8 cellular contexts compared by ENCODE assay signal in genomic region chr2:239268082-239268481, GRCh38.
DNase-seq lines count a peak whose midpoint lies in the region; ATAC-seq and TF ChIP-seq lines count a peak whose summit lies in the region.

No MANE protein-coding gene starts in this region.

- H3K27me3 Mint-ChIP-seq in activated T-cell treated with anti-CD3 and anti-CD28 coated beads, Interleukin-2, amount 50 U/mL, for 72 hours (ENCODE audit: low read depth): peaks cover 31% of the 10 kb centered on the region

- intact Hi-C loops in upper lobe of right lung (cut with DNase I): no loop called here

- TF ChIP-seq CTCF in coronary artery (IDR thresholded peaks at IDR 0.05) (no peak), upper lobe of right lung (IDR thresholded peaks at IDR 0.05) (no peak)

- DNase-seq in activated T-cell treated with anti-CD3 and anti-CD28 coated beads, Interleukin-2, amount 50 U/mL, for 72 hours: no peak
- DNase-seq in activated T-cell treated with anti-CD3 and anti-CD28 coated beads, Interleukin-2, amount 50 U/mL, for 48 hours: no peak
- DNase-seq in coronary artery (ENCODE audit: low spot score) (peak; percentile 74), upper lobe of right lung (peak; percentile 78), cerebellar nuclear complex (lab: John Stamatoyannopoulos, UW) (no peak)
- DNase-seq in activated CD4-positive, CD25-positive, alpha-beta regulatory T cell (lab: John Stamatoyannopoulos, UW): no peak

- H3K4me3 ChIP-seq in coronary artery: peak overlapping the region; percentile 52
- peak overlapping the region; percentile 31 to 53 for H3K4me3 ChIP-seq in mucosa of rectum (ENCODE audit: low read length in 2 of 2)
- H3K4me3 ChIP-seq in upper lobe of right lung: no peak overlapping the region

- H3K4me1 Mint-ChIP-seq in activated T-cell treated with anti-CD3 and anti-CD28 coated beads, Interleukin-2, amount 50 U/mL, for 72 hours (ENCODE audit: low read depth): peaks cover 89% of the 10 kb centered on the region

- H3K27ac ChIP-seq in coronary artery (peak overlapping the region; percentile 75 to 80), mucosa of rectum (ENCODE audit: low read depth in 2 of 2, low read length in 2 of 2) (peak overlapping the region; percentile 87 to 89), upper lobe of right lung (peak overlapping the region; percentile 86)

- no peaks in the 10 kb centered on the region for H3K9me3 Mint-ChIP-seq in activated T-cell treated with anti-CD3 and anti-CD28 coated beads, Interleukin-2, amount 50 U/mL, for 72 hours

- H3K27ac Mint-ChIP-seq in activated T-cell treated with anti-CD3 and anti-CD28 coated beads, Interleukin-2, amount 50 U/mL, for 72 hours: peak overlapping the region; percentile 22

- H3K9ac ChIP-seq in mucosa of rectum (ENCODE audit: low read depth in 1 of 2, low read length in 2 of 2): peak overlapping the region; percentile 48 to 63

- peaks cover 57 to 60% of the 10 kb centered on the region in 2 donors for H3K4me1 ChIP-seq in mucosa of rectum (ENCODE audit: control insufficient read depth in 2 of 2, insufficient read depth in 2 of 2, low read length in 2 of 2)
- H3K4me1 ChIP-seq in upper lobe of right lung: peaks cover 54% of the 10 kb centered on the region

- H3K9me3 ChIP-seq in mucosa of rectum (ENCODE audit: control insufficient read depth in 2 of 2, low read length in 2 of 2) (no peaks in the 10 kb centered on the region), upper lobe of right lung (no peaks in the 10 kb centered on the region)

- no peak for ATAC-seq in activated T-cell treated with anti-CD3 and anti-CD28 coated beads, Interleukin-2, amount 50 U/mL, for 72 hours (replicated peaks in 1 of 2)
- peak; percentile 57 for ATAC-seq in upper lobe of right lung
- no peak for ATAC-seq in HG02798 (IDR thresholded peaks at IDR 0.05; ENCODE audit: poor library complexity, unreplicated experiment)

- no peaks in the 10 kb centered on the region for H3K36me3 ChIP-seq in mucosa of rectum (ENCODE audit: control insufficient read depth in 2 of 2, insufficient read depth in 2 of 2, low read length in 2 of 2)
- no peaks in the 10 kb centered on the region for H3K36me3 ChIP-seq in upper lobe of right lung

- H3K27me3 ChIP-seq in mucosa of rectum (ENCODE audit: control insufficient read depth in 2 of 2, insufficient read depth in 2 of 2, low read length in 2 of 2) (no peaks in the 10 kb centered on the region), upper lobe of right lung (no peaks in the 10 kb centered on the region)

- H3K36me3 Mint-ChIP-seq in activated T-cell treated with anti-CD3 and anti-CD28 coated beads, Interleukin-2, amount 50 U/mL, for 72 hours (ENCODE audit: insufficient read depth in 2 of 2): peaks cover 4 to 6% of the 10 kb centered on the region in 2 donors

- H3K4me3 Mint-ChIP-seq in activated T-cell treated with anti-CD3 and anti-CD28 coated beads, Interleukin-2, amount 50 U/mL, for 72 hours: peak overlapping the region; percentile 93 to 96

Comparison
In these comparisons a context has a peak if more than half of its experiments do, and no peak if none do; other contexts are left out.
1. DNase-seq: peak in coronary artery (single experiment) and upper lobe of right lung (single experiment); none in activated T-cell treated with anti-CD3 and anti-CD28 coated beads, Interleukin-2, amount 50 U/mL, for 72 hours (0 of 2), activated T-cell treated with anti-CD3 and anti-CD28 coated beads, Interleukin-2, amount 50 U/mL, for 48 hours (0 of 2), cerebellar nuclear complex (0 of 2) and activated CD4-positive, CD25-positive, alpha-beta regulatory T cell (0 of 4).
2. Peak in every context shown above with its lines, with median percentiles within 50 percentile points of each other: H3K27ac ChIP-seq.